In genomic region chr20:49566401-49566800, GRCh38 we compare ENCODE assay signal across 1 cellular context.
TF ChIP-seq lines count a peak whose summit lies in the region.

No MANE protein-coding gene starts in this region.

TF ChIP-seq in GM23338, 12 proteins besides CTCF, POLR2A, EP300 and RAD21 (continued from another document):
- TF ChIP-seq REST (IDR thresholded peaks at IDR 0.05; ENCODE audit: unreplicated experiment): no peak
- no peak for TF ChIP-seq STAT1 (IDR thresholded peaks at IDR 0.05; ENCODE audit: unreplicated experiment)
- TF ChIP-seq CREB1 (CRISPR knock-in tag; IDR thresholded peaks at IDR 0.05; ENCODE audit: low read depth): no peak
- TF ChIP-seq EZH2 (IDR thresholded peaks at IDR 0.05; ENCODE audit: low read depth, unreplicated experiment): no peak
- TF ChIP-seq ZNF462 (CRISPR knock-in tag; IDR thresholded peaks at IDR 0.05): no peak
- no peak for TF ChIP-seq JUNB (IDR thresholded peaks at IDR 0.05; ENCODE audit: unreplicated experiment)
- TF ChIP-seq ZNF331 (CRISPR knock-in tag; IDR thresholded peaks at IDR 0.05; ENCODE audit: low read depth): no peak
- TF ChIP-seq POLR2AphosphoS5 (IDR thresholded peaks at IDR 0.05; ENCODE audit: low read depth): no peak
